Comparison of ENCODE assay signal across 13 cellular contexts in genomic region chr7:12607134-12607533, GRCh38. TPM values are rescaled to one million over a fixed set of nuclear protein-coding genes. Genes with fewer than 3 reads are reported as not detected.
DNase-seq lines count a peak whose midpoint lies in the region; TF ChIP-seq lines count a peak whose summit lies in the region.
"Had no signal": no experiment of that assay in that cellular context is flagged by ENCODE, and none has a peak within 500 bp of the region (broad histone marks: within the 10 kb centered on the region; RNA-seq: fewer than 3 reads in every experiment).

No MANE protein-coding gene starts in this region.

- peak; percentile 29 for DNase-seq in NCI-H82 (lab: John Stamatoyannopoulos, UW)
- DNase-seq in NCI-H82 treated with DMSO at 0.1 percent for 48 hours (lab: John Stamatoyannopoulos, UW; ENCODE audit: unreplicated experiment) = no peak
- DNase-seq in NCI-H187 (lab: John Stamatoyannopoulos, UW) = peak; percentile 37 to 63
- peak; percentile 27 for DNase-seq in RPMI7951 (ENCODE audit: low read depth)
- no peak for DNase-seq in osteocyte (ENCODE audit: extremely low spot score, unreplicated experiment)
- DNase-seq in iPS-NIHi11 (ENCODE audit: low spot score) = no peak
- DNase-seq in GF-D8 (lab: John Stamatoyannopoulos, UW) = no peak
- no peak for DNase-seq in activated naive CD4-positive, alpha-beta T cell (lab: John Stamatoyannopoulos, UW)
- DNase-seq: body of pancreas; IMR-90; naive thymus-derived CD4-positive, alpha-beta T cell; small intestine; WERI-Rb-1 had no signal

- H3K4me3 Mint-ChIP-seq in osteocyte (ENCODE audit: unreplicated experiment) = no peak overlapping the region
- H3K4me3 Mint-ChIP-seq: naive thymus-derived CD4-positive, alpha-beta T cell had no signal

- no peaks in the 10 kb centered on the region for H3K36me3 Mint-ChIP-seq in osteocyte (ENCODE audit: unreplicated experiment)

- H3K27ac Mint-ChIP-seq in osteocyte (ENCODE audit: unreplicated experiment) = no peak overlapping the region
- H3K27ac Mint-ChIP-seq: naive thymus-derived CD4-positive, alpha-beta T cell had no signal

- no peak for TF ChIP-seq CTCF in osteocyte (IDR thresholded peaks at IDR 0.05)

- peaks cover 7% of the 10 kb centered on the region for H3K9me3 Mint-ChIP-seq in osteocyte (ENCODE audit: unreplicated experiment)

- peaks cover 6% of the 10 kb centered on the region for H3K4me1 Mint-ChIP-seq in osteocyte (ENCODE audit: unreplicated experiment)
- H3K4me1 Mint-ChIP-seq: naive thymus-derived CD4-positive, alpha-beta T cell had no signal

- no peaks in the 10 kb centered on the region for H3K27me3 Mint-ChIP-seq in osteocyte (ENCODE audit: unreplicated experiment)

RNA-seq across cellular contexts. Expression of gene SCIN, which starts 36.6 kb away (rescaled TPM):
- total RNA-seq in RPMI7951 (2014; rRNA removed; shearing (Covaris generic)) = not detected in 2 replicates
- total RNA-seq in osteocyte = 1.6 and 2.5 TPM in 2 replicates

Comparison
In these comparisons a context has a peak if more than half of its experiments do, and no peak if none do; other contexts are left out.
1. DNase-seq: peak in NCI-H82 (single experiment), NCI-H187 (2 of 2) and RPMI7951 (single experiment); none in NCI-H82 treated with DMSO at 0.1 percent for 48 hours (single experiment), osteocyte (single experiment), iPS-NIHi11 (single experiment), GF-D8 (single experiment) and activated naive CD4-positive, alpha-beta T cell (0 of 4).